Comparison of ENCODE assay signal across 11 cellular contexts in genomic region chr6:134230087-134230717, GRCh38.
DNase-seq lines count a peak whose midpoint lies in the region; ATAC-seq, FAIRE-seq and TF ChIP-seq lines count a peak whose summit lies in the region.
"Had no signal": no experiment of that assay in that cellular context is flagged by ENCODE, and none has a peak within 500 bp of the region (broad histone marks: within the 10 kb centered on the region; RNA-seq: fewer than 3 reads in every experiment).

No MANE protein-coding gene starts in this region.

- RAD21 ChIA-PET in GM12878 (lab: Charles Lee; ENCODE audit: unreplicated experiment), result no interaction called here

- no peaks in the 10 kb centered on the region for H4K20me1 ChIP-seq in GM12878 (ENCODE audit: control insufficient read depth, insufficient read depth)

- H2AFZ ChIP-seq in GM12878 (ENCODE audit: control insufficient read depth, low read depth, low read length), result peak overlapping the region; percentile 54

- no peaks in the 10 kb centered on the region for H3K9me3 ChIP-seq in GM12878 (replicated peaks; ENCODE audit: control insufficient read depth, insufficient read depth, low read length)
- no peaks in the 10 kb centered on the region for H3K9me3 ChIP-seq in mucosa of descending colon
- H3K9me3 ChIP-seq in MG63, result no peaks in the 10 kb centered on the region

- FAIRE-seq in GM12878 (lab: Jason Lieb, UNC) (no peak), urothelium cell line (lab: Jason Lieb, UNC) (no peak)

- H3K79me2 ChIP-seq in GM12878 (ENCODE audit: control insufficient read depth, insufficient read depth, low read length), result no peaks in the 10 kb centered on the region

- intact Hi-C loops in GM12878 (cut with micrococcal nuclease; ENCODE audit: unreplicated experiment), result no loop called here
- intact Hi-C loops in mucosa of descending colon (cut with DNase I, micrococcal nuclease), result no loop called here

- TF ChIP-seq EP300 in GM12878 (IDR thresholded peaks at IDR 0.05; ENCODE audit: borderline replicate concordance in 1 of 2, control insufficient read depth in 1 of 2, low read depth in 2 of 2, low read length in 2 of 2), result no peak

- no peak for TF ChIP-seq CTCF in GM12878 (IDR thresholded peaks at IDR 0.05 in 2 of 3, conservative IDR thresholded peaks at IDR 0.05 in 1 of 3; ENCODE audit: control insufficient read depth in 2 of 3, extremely low read depth in 1 of 3, insufficient read depth in 1 of 3, low read depth in 3 of 3, low read length in 3 of 3)
- TF ChIP-seq CTCF in mucosa of descending colon (IDR thresholded peaks at IDR 0.05), result no peak

- no peaks in the 10 kb centered on the region for H3K27me3 ChIP-seq in GM12878 (replicated peaks in 1 of 2; ENCODE audit: control insufficient read depth in 2 of 2, insufficient read depth in 2 of 2, low read length in 1 of 2)
- no peaks in the 10 kb centered on the region for H3K27me3 ChIP-seq in MG63

- H3K9ac ChIP-seq in GM12878 (ENCODE audit: control insufficient read depth, insufficient read depth, low read length), result no peak overlapping the region

- POLR2A ChIA-PET in GM12878 (lab: Charles Lee), result no interaction called here

- CTCF ChIA-PET in GM12878 (lab: Yijun Ruan, JAX), result interaction anchor here (0.6 to 1.3 kb wide), 3 partner anchors 19 to 710 kb away, joined by 3 read pairs; no protein-coding TSS in a partner anchor

- no peak overlapping the region for H3K4me2 ChIP-seq in GM12878 (ENCODE audit: control insufficient read depth, insufficient read depth)

- SMC1A ChIA-PET in GM12878 (lab: Charles Lee; ENCODE audit: uncharacterized antibody, unreplicated experiment), result interaction anchor here (0.6 to 0.8 kb wide), 2 partner anchors 47 to 80 kb away, joined by 3 read pairs; no protein-coding TSS in a partner anchor

- DNase-seq in D341Med (ENCODE audit: low spot score), result peak; percentile 33
- DNase-seq in NCI-H524 (lab: John Stamatoyannopoulos, UW), result peak; percentile 86 to 90
- DNase-seq in GM12878 (ENCODE audit: low read depth, low spot score), result no peak
- DNase-seq in mucosa of descending colon, result peak in 1 of 3 donors; percentile 27
- DNase-seq in MG63, result no peak
- DNase-seq in T1000 (lab: John Stamatoyannopoulos, UW), result no peak
- no peak for DNase-seq in urothelium cell line (ENCODE audit: low spot score)
- DNase-seq: activated T-cell treated with anti-CD3 and anti-CD28 coated beads, Interleukin-2, amount 50 U/mL, for 1 hour; CD4-positive, CD25-positive, alpha-beta regulatory T cell; NCI-H1694 had no signal

- H3K4me1 ChIP-seq in GM12878 (ENCODE audit: control insufficient read depth, insufficient read depth, low read length) (peaks cover 10% of the 10 kb centered on the region), mucosa of descending colon (ENCODE audit: low read depth) (no peaks in the 10 kb centered on the region)

- in situ Hi-C loops in GM12878 (cut with MboI), result no loop called here

- BruUV-seq in GM12878 (replicated peaks; lab: Mats Ljungman, UMichigan), result no TSS peak

- 54% methylated on average over 8 of the region's 8 CpGs for WGBS in GM12878 (ENCODE audit: insufficient coverage, insufficient replicate concordance, low lambda C conversion rate, missing lambda C conversion rate)

- ATAC-seq in GM12878, result no peak
- peak; percentile 31 for ATAC-seq in mucosa of descending colon
- ATAC-seq in HG02885 (IDR thresholded peaks at IDR 0.05; ENCODE audit: poor library complexity, unreplicated experiment), result no peak

- TF ChIP-seq POLR2A in GM12878 (IDR thresholded peaks at IDR 0.05; ENCODE audit: low read depth, low read length), result no peak

- H3K36me3 ChIP-seq in GM12878 (ENCODE audit: control insufficient read depth in 2 of 2, insufficient read depth in 2 of 2, low read length in 1 of 2) (no peaks in the 10 kb centered on the region), mucosa of descending colon (ENCODE audit: low read depth) (no peaks in the 10 kb centered on the region), MG63 (no peaks in the 10 kb centered on the region)

- no peak overlapping the region for H3K27ac ChIP-seq in GM12878 (ENCODE audit: control insufficient read depth, insufficient read depth)

- H3K4me3 ChIP-seq in GM12878 (no peak overlapping the region), mucosa of descending colon (no peak overlapping the region), MG63 (no peak overlapping the region)

- no peak for TF ChIP-seq RAD21 in GM12878 (IDR thresholded peaks at IDR 0.05; ENCODE audit: insufficient read depth, low read depth, low read length)

TF ChIP-seq in GM12878, 131 proteins besides CTCF, POLR2A, EP300 and RAD21:
- TF ChIP-seq POLR2AphosphoS2 (IDR thresholded peaks at IDR 0.05; ENCODE audit: low read depth, low read length) (no peak), ASH2L (IDR thresholded peaks at IDR 0.05; ENCODE audit: borderline replicate concordance, low read depth) (no peak), SIN3A (IDR thresholded peaks at IDR 0.05; ENCODE audit: low read depth, low read length) (no peak)
TF ChIP-seq in GM12878: peak in this region for 0.

Comparison
In these comparisons a context has a peak if more than half of its experiments do, and no peak if none do; other contexts are left out.
1. DNase-seq: peak in D341Med (single experiment) and NCI-H524 (2 of 2); none in GM12878 (single experiment), MG63 (single experiment), T1000 (single experiment) and urothelium cell line (single experiment).